ENCODE assay signal across 8 cellular contexts in the genomic region with DNA sequence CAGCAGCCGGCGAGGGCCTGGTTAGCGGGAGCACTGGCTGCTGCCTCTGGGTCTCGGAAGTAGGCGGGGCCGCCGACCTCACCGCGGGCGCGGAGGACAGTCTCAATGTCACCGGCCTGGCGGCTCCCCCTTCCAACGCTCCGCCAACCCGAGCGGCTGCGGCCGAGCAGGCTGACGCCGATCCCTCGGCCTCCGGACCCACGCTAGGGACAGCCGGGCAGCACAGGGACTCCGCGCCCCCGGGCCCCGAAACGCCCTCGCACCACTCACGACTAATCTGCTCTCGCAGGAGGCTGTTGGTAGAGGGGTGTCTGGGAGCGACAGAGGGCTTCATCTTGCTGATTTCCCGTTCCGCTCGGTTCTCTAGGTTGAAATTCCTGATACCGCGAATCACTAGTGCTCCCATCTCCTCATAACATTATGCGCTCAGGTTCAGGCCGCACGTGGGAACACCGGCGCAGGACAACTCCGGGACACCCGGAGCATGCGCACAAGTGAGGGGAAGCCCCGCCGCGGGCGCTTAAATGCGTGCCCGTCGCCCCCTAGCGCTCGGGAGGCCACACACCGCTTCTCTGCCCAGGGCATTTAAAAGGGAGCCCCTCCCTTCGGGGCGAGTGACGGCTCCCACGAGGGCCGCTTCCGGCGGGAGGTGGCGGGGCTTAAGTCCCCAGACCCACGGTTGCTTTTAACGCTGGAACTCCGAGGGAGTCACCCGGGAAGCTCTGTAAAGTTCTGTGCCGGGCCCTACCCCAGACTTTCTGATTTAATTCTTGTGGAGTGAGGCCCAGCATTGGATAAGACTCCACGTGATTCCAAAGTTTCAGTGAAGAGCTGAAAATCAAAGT. TPM values are rescaled to one million over a fixed set of nuclear protein-coding genes. Genes with fewer than 3 reads are reported as not detected.
DNase-seq lines count a peak whose midpoint lies in the region; ATAC-seq and TF ChIP-seq lines count a peak whose summit lies in the region.

A gene (minus strand): TSS at position 496 of the 845 bp plus-strand sequence. CDS start 90 bp downstream, at position 406.

- H3K9ac ChIP-seq in liver (ENCODE audit: low read depth in 1 of 2, low read length in 2 of 2), result peak within 1 kb of the TSS; percentile 97 to 99

- peak within 1 kb of the TSS; percentile 91 for H3K4me3 Mint-ChIP-seq in dendritic cell treated with granulocyte-macrophage colony-stimulating factor and Interleukin-4, amounts not matched to agents 40 ng/mL and 50 ng/mL, for 4 days

- TF ChIP-seq CTCF in liver (IDR thresholded peaks at IDR 0.05; ENCODE audit: low read depth, low read length, missing input control), result peak; percentile 97

- peak within 1 kb of the TSS; percentile 80 to 98 (median 92) for H3K4me3 ChIP-seq in liver (ENCODE audit: low read depth in 1 of 3, low read length in 3 of 3)

- H3K36me3 Mint-ChIP-seq in dendritic cell treated with granulocyte-macrophage colony-stimulating factor and Interleukin-4, amounts not matched to agents 40 ng/mL and 50 ng/mL, for 4 days (ENCODE audit: low read depth), result peaks cover 16% of the 10 kb centered on the region

- ATAC-seq in GM19372 (IDR thresholded peaks at IDR 0.05; ENCODE audit: low read depth, unreplicated experiment) (peak; percentile 86), HG03558 (IDR thresholded peaks at IDR 0.05; ENCODE audit: extremely low read depth, unreplicated experiment) (peak; percentile 89)

- H3K27ac ChIP-seq in liver (ENCODE audit: low read depth in 1 of 2, low read length in 2 of 2), result peak within 1 kb of the TSS; percentile 98 to 99

- H3K4me1 ChIP-seq in liver (ENCODE audit: control insufficient read depth in 4 of 4, insufficient read depth in 4 of 4, low read length in 3 of 4), result peaks cover 7 to 21% (median 12%) of the 10 kb centered on the region in 4 donors

- H3K9me3 ChIP-seq in liver (ENCODE audit: control insufficient read depth in 4 of 4, low read length in 3 of 4), result no peaks in the 10 kb centered on the region

- no peaks in the 10 kb centered on the region for H3K27me3 ChIP-seq in liver (ENCODE audit: control insufficient read depth in 4 of 4, insufficient read depth in 4 of 4, low read length in 3 of 4)

- peak; percentile 62 to 72 for TF ChIP-seq RAD21 in liver (IDR thresholded peaks at IDR 0.05)

- peaks cover 2 to 22% (median 13%) of the 10 kb centered on the region in 4 donors for H3K36me3 ChIP-seq in liver (ENCODE audit: control insufficient read depth in 4 of 4, insufficient read depth in 3 of 4, low read depth in 1 of 4, low read length in 3 of 4)

- peaks cover 4% of the 10 kb centered on the region for H3K27me3 Mint-ChIP-seq in dendritic cell treated with granulocyte-macrophage colony-stimulating factor and Interleukin-4, amounts not matched to agents 40 ng/mL and 50 ng/mL, for 4 days

- intact Hi-C loops in dendritic cell treated with granulocyte-macrophage colony-stimulating factor and Interleukin-4, amounts not matched to agents 40 ng/mL and 50 ng/mL, for 4 days (cut with micrococcal nuclease), result loop anchor here (1.0 to 10.0 kb wide), 2 partner anchors 376 to 497 kb away; a partner anchor contains a TSS

- H3K27ac Mint-ChIP-seq in dendritic cell treated with granulocyte-macrophage colony-stimulating factor and Interleukin-4, amounts not matched to agents 40 ng/mL and 50 ng/mL, for 4 days, result peak within 1 kb of the TSS; percentile 97

- H3K9me3 Mint-ChIP-seq in dendritic cell treated with granulocyte-macrophage colony-stimulating factor and Interleukin-4, amounts not matched to agents 40 ng/mL and 50 ng/mL, for 4 days, result no peaks in the 10 kb centered on the region

- H3K4me1 Mint-ChIP-seq in dendritic cell treated with granulocyte-macrophage colony-stimulating factor and Interleukin-4, amounts not matched to agents 40 ng/mL and 50 ng/mL, for 4 days (ENCODE audit: low read depth), result peaks cover 21% of the 10 kb centered on the region

- WGBS in liver, result under 1% methylated on average over 71 of the region's 71 CpGs

- DNase-seq in CD1c-positive myeloid dendritic cell (ENCODE audit: extremely low spot score) (peak; percentile 99), NCI-H748 (lab: John Stamatoyannopoulos, UW; ENCODE audit: unreplicated experiment) (peak; percentile 98)
- DNase-seq in activated CD4-positive, alpha-beta T cell treated with anti-CD3 and anti-CD28 coated beads, Interleukin-2, amount 50 U/mL, for 24 hours (ENCODE audit: low read depth in 1 of 2, low spot score in 1 of 2), result peak; percentile 84 to 97
- peak; percentile 97 for DNase-seq in stimulated activated CD4-positive, alpha-beta T cell treated with anti-CD3 and anti-CD28 coated beads, Interleukin-4, amount 100 ng/mL, for 24 hours

TF ChIP-seq in liver, 16 proteins besides CTCF, POLR2A, EP300 and RAD21:
- TF ChIP-seq FOXA2 (IDR thresholded peaks at IDR 0.05) (no peak), GABPA (IDR thresholded peaks at IDR 0.05 in 1 of 2, conservative IDR thresholded peaks at IDR 0.05 in 1 of 2) (peak; percentile 47 to 77), FOXA1 (IDR thresholded peaks at IDR 0.05) (peak; percentile 36), TAF1 (conservative IDR thresholded peaks at IDR 0.05) (peak; percentile 87), EGR1 (IDR thresholded peaks at IDR 0.05; ENCODE audit: low read depth in 2 of 2) (no peak), JUND (IDR thresholded peaks at IDR 0.05) (peak in 1 of 2 donors; percentile 29), HNF4G (IDR thresholded peaks at IDR 0.05) (no peak), HNF4A (conservative IDR thresholded peaks at IDR 0.05) (peak in 1 of 2 donors; percentile 36), YY1 (IDR thresholded peaks at IDR 0.05) (peak; percentile 75), RXRA (IDR thresholded peaks at IDR 0.05) (peak; percentile 21 to 66), SP1 (IDR thresholded peaks at IDR 0.05) (peak; percentile 37), NR2F2 (IDR thresholded peaks at IDR 0.05) (peak; percentile 61)
- TF ChIP-seq, protein P1, sequence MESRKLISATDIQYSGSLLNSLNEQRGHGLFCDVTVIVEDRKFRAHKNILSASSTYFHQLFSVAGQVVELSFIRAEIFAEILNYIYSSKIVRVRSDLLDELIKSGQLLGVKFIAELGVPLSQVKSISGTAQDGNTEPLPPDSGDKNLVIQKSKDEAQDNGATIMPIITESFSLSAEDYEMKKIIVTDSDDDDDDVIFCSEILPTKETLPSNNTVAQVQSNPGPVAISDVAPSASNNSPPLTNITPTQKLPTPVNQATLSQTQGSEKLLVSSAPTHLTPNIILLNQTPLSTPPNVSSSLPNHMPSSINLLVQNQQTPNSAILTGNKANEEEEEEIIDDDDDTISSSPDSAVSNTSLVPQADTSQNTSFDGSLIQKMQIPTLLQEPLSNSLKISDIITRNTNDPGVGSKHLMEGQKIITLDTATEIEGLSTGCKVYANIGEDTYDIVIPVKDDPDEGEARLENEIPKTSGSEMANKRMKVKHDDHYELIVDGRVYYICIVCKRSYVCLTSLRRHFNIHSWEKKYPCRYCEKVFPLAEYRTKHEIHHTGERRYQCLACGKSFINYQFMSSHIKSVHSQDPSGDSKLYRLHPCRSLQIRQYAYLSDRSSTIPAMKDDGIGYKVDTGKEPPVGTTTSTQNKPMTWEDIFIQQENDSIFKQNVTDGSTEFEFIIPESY (IDR thresholded peaks at IDR 0.05), result peak; percentile 50
- TF ChIP-seq, protein P2, sequence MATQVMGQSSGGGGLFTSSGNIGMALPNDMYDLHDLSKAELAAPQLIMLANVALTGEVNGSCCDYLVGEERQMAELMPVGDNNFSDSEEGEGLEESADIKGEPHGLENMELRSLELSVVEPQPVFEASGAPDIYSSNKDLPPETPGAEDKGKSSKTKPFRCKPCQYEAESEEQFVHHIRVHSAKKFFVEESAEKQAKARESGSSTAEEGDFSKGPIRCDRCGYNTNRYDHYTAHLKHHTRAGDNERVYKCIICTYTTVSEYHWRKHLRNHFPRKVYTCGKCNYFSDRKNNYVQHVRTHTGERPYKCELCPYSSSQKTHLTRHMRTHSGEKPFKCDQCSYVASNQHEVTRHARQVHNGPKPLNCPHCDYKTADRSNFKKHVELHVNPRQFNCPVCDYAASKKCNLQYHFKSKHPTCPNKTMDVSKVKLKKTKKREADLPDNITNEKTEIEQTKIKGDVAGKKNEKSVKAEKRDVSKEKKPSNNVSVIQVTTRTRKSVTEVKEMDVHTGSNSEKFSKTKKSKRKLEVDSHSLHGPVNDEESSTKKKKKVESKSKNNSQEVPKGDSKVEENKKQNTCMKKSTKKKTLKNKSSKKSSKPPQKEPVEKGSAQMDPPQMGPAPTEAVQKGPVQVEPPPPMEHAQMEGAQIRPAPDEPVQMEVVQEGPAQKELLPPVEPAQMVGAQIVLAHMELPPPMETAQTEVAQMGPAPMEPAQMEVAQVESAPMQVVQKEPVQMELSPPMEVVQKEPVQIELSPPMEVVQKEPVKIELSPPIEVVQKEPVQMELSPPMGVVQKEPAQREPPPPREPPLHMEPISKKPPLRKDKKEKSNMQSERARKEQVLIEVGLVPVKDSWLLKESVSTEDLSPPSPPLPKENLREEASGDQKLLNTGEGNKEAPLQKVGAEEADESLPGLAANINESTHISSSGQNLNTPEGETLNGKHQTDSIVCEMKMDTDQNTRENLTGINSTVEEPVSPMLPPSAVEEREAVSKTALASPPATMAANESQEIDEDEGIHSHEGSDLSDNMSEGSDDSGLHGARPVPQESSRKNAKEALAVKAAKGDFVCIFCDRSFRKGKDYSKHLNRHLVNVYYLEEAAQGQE (IDR thresholded peaks at IDR 0.05), result peak; percentile 50
- TF ChIP-seq, protein P3, sequence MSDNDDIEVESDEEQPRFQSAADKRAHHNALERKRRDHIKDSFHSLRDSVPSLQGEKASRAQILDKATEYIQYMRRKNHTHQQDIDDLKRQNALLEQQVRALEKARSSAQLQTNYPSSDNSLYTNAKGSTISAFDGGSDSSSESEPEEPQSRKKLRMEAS (IDR thresholded peaks at IDR 0.05), result peak; percentile 86
- TF ChIP-seq, protein P4, sequence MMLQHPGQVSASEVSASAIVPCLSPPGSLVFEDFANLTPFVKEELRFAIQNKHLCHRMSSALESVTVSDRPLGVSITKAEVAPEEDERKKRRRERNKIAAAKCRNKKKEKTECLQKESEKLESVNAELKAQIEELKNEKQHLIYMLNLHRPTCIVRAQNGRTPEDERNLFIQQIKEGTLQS (IDR thresholded peaks at IDR 0.05), result no peak

RNA-seq across cellular contexts. Expression of the gene that starts here (rescaled TPM):
- total RNA-seq in liver, result 1 to 10 TPM; 4.9 to 7.2 TPM
- 10 to 100 TPM; 13.7 to 62.1 TPM for polyA plus RNA-seq in liver

Comparison
In these comparisons a context has a peak if more than half of its experiments do, and no peak if none do; other contexts are left out.
1. Peak in every context shown above with its lines: DNase-seq, ATAC-seq, H3K4me3 ChIP-seq and H3K27ac ChIP-seq.